17 cellular contexts compared by ENCODE assay signal in the genomic region with DNA sequence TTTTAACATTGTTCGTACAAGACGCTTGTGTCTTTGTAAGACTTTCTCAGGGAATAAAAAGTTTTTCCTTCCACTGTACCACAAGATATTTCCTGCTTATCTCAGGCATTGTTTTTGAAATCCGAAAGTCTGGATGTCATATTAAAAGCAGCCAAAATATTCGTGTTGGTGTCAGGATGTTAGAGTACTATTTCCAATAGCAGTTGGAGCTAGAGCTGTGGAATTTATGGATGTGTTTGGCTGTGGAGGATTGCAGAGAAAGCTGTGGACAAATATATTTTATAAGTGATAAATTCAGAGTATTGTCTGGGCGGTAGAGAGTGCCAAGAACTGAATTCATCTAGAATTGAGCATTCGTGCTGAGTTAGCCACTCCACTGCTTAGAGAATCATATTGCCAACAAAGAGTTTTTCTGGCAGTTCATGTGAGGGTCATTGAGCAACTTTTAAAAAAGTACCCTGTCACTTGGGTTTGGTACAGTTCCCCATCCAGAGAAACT. TPM values are rescaled to one million over a fixed set of nuclear protein-coding genes. Genes with fewer than 3 reads are reported as not detected.
DNase-seq lines count a peak whose midpoint lies in the region; ATAC-seq and TF ChIP-seq lines count a peak whose summit lies in the region.
"Had no signal": no experiment of that assay in that cellular context is flagged by ENCODE, and none has a peak within 500 bp of the region (broad histone marks: within the 10 kb centered on the region; RNA-seq: fewer than 3 reads in every experiment).

No MANE protein-coding gene starts in this region.

- 51 to 65% (median 57%) methylated on average over 6 of the region's 6 CpGs for WGBS in adrenal gland, 4 donors
- 16 to 27% methylated on average over 6 of the region's 6 CpGs for WGBS in gastroesophageal sphincter (ENCODE audit: low coverage in 1 of 2), 2 donors

- H3K4me1 ChIP-seq in ACC112 (ENCODE audit: control insufficient read depth, insufficient read depth, low read length, unreplicated experiment) (no peaks in the 10 kb centered on the region), adrenal gland (replicated peaks in 1 of 2) (peaks cover 4 to 37% of the 10 kb centered on the region in 2 donors), gastroesophageal sphincter (peaks cover 0 to 26% (median 5%) of the 10 kb centered on the region in 3 donors), tibial artery (peaks cover 0 to 31% (median 3%) of the 10 kb centered on the region in 4 donors)
- H3K4me1 ChIP-seq: A549 had no signal

- H3K36me3 ChIP-seq in ACC112 (ENCODE audit: insufficient read depth, low read length) = no peaks in the 10 kb centered on the region
- H3K36me3 ChIP-seq in adrenal gland (replicated peaks in 1 of 2) = no peaks in the 10 kb centered on the region
- H3K36me3 ChIP-seq in gastroesophageal sphincter = no peaks in the 10 kb centered on the region
- H3K36me3 ChIP-seq in tibial artery = no peaks in the 10 kb centered on the region
- H3K36me3 ChIP-seq: esophagus squamous epithelium had no signal

- intact Hi-C loops in adrenal gland (cut with DNase I) = no loop called here
- intact Hi-C loops in tibial artery (cut with DNase I; ENCODE audit: low total_unique reads) = no loop called here

- H2AFZ ChIP-seq in ACC112 (ENCODE audit: low read length, unreplicated experiment) = peak overlapping the region; percentile 1

- ATAC-seq in gastroesophageal sphincter (peak; percentile 69), HG03025 (IDR thresholded peaks at IDR 0.05; ENCODE audit: low FRiP score, unreplicated experiment) (no peak)
- no peak for ATAC-seq in effector memory CD8-positive, alpha-beta T cell (replicated peaks)
- ATAC-seq: A549; stimulated activated naive CD8-positive, alpha-beta T cell treated with anti-CD3 and anti-CD28 coated beads, Interleukin-15, Interleukin-2, amounts not matched to agents 100 U/mL and 50 U/mL, for 24 hours had no signal

- no peaks in the 10 kb centered on the region for H3K36me3 Mint-ChIP-seq in nephron (ENCODE audit: low read depth)
- H3K36me3 Mint-ChIP-seq in effector memory CD8-positive, alpha-beta T cell (ENCODE audit: insufficient read depth) = no peaks in the 10 kb centered on the region

- H3K79me2 ChIP-seq in ACC112 (ENCODE audit: control insufficient read depth, insufficient read depth, low read length, unreplicated experiment) = no peaks in the 10 kb centered on the region

- H3K27ac ChIP-seq in ACC112 (ENCODE audit: low read depth, low read length) (no peak overlapping the region), adrenal gland (peak overlapping the region in 3 of 5 donors; percentile 17 to 54 (median 52)), gastroesophageal sphincter (peak overlapping the region in 2 of 4 donors; percentile 13 to 26), tibial artery (peak overlapping the region in 1 of 2 donors; percentile 26)
- H3K27ac ChIP-seq: A549, KMS-11 had no signal

- peaks cover 39% of the 10 kb centered on the region for H3K4me1 Mint-ChIP-seq in nephron
- H3K4me1 Mint-ChIP-seq in effector memory CD8-positive, alpha-beta T cell (ENCODE audit: low read depth in 2 of 2) = peaks cover 9 to 12% of the 10 kb centered on the region in 2 donors

- no peaks in the 10 kb centered on the region for H3K27me3 Mint-ChIP-seq in nephron (ENCODE audit: low read depth)
- no peaks in the 10 kb centered on the region for H3K27me3 Mint-ChIP-seq in effector memory CD8-positive, alpha-beta T cell

- H3K4me3 ChIP-seq in ACC112 (ENCODE audit: low read depth, low read length) (no peak overlapping the region), adrenal gland (no peak overlapping the region), gastroesophageal sphincter (no peak overlapping the region), tibial artery (no peak overlapping the region)
- H3K4me3 ChIP-seq: A549, esophagus squamous epithelium had no signal

- no peak for TF ChIP-seq EP300 in gastroesophageal sphincter (IDR thresholded peaks at IDR 0.05)

- peak overlapping the region; percentile 78 to 97 (median 89) for H3K27ac Mint-ChIP-seq in nephron
- H3K27ac Mint-ChIP-seq in effector memory CD8-positive, alpha-beta T cell = no peak overlapping the region

- H3K9me3 Mint-ChIP-seq in nephron = peaks cover 4% of the 10 kb centered on the region
- peaks cover 0 to 7% of the 10 kb centered on the region in 2 donors for H3K9me3 Mint-ChIP-seq in effector memory CD8-positive, alpha-beta T cell

- DNase-seq in adrenal gland (peak in 1 of 7 donors; percentile 31), tibial artery (no peak), COR-L47 (lab: John Stamatoyannopoulos, UW) (no peak)
- DNase-seq in effector memory CD8-positive, alpha-beta T cell = no peak
- DNase-seq: activated T-cell treated with anti-CD3 and anti-CD28 coated beads, Interleukin-2, amount 50 U/mL, for 48 hours; Caco-2; esophagus squamous epithelium; NCI-H1436 treated with DMSO at 0.1 percent for 48 hours; SK-N-SH; small intestine; stimulated activated naive CD8-positive, alpha-beta T cell treated with anti-CD3 and anti-CD28 coated beads, Interleukin-15, Interleukin-2, amounts not matched to agents 100 U/mL and 50 U/mL, for 24 hours had no signal

- H3K27me3 ChIP-seq in ACC112 (ENCODE audit: insufficient read depth, low read length) = no peaks in the 10 kb centered on the region
- H3K27me3 ChIP-seq in adrenal gland = no peaks in the 10 kb centered on the region
- H3K27me3 ChIP-seq in gastroesophageal sphincter = no peaks in the 10 kb centered on the region
- no peaks in the 10 kb centered on the region for H3K27me3 ChIP-seq in tibial artery
- H3K27me3 ChIP-seq: esophagus squamous epithelium had no signal

- H3K9me3 ChIP-seq in adrenal gland (replicated peaks in 1 of 3) (no peaks in the 10 kb centered on the region), gastroesophageal sphincter (no peaks in the 10 kb centered on the region), tibial artery (no peaks in the 10 kb centered on the region)
- H3K9me3 ChIP-seq: A549, Caco-2, esophagus squamous epithelium, SK-N-SH had no signal

- no peak for TF ChIP-seq POLR2A in adrenal gland (IDR thresholded peaks at IDR 0.05)
- TF ChIP-seq POLR2A in gastroesophageal sphincter (IDR thresholded peaks at IDR 0.05) = no peak

- no peak for TF ChIP-seq CTCF in adrenal gland (IDR thresholded peaks at IDR 0.05)
- TF ChIP-seq CTCF in gastroesophageal sphincter (IDR thresholded peaks at IDR 0.05) = no peak
- no peak for TF ChIP-seq CTCF in nephron (IDR thresholded peaks at IDR 0.05; ENCODE audit: unreplicated experiment in 3 of 3)
- no peak for TF ChIP-seq CTCF in tibial artery (IDR thresholded peaks at IDR 0.05)

- peak overlapping the region in 2 of 3 experiments; percentile 9 to 37 for H3K4me3 Mint-ChIP-seq in nephron
- no peak overlapping the region for H3K4me3 Mint-ChIP-seq in effector memory CD8-positive, alpha-beta T cell

RNA-seq across cellular contexts. Expression of gene ZDHHC14, which starts 57.7 kb away (rescaled TPM):
- total RNA-seq in adrenal gland (10 to 100 TPM in 3 of 8 donors, 1 to 10 TPM in 5; 7.3 to 14.3 (median 9.7) TPM), gastroesophageal sphincter (10 to 100 TPM in 1 of 4 donors, 1 to 10 TPM in 3; 7.3 to 14.4 (median 8.1) TPM)
- 1 to 10 TPM; 7.8 to 9.0 (median 8.2) TPM for polyA plus RNA-seq in adrenal gland

Comparison
In these comparisons a context has a peak if more than half of its experiments do, and no peak if none do; other contexts are left out.
1. H3K27ac Mint-ChIP-seq: peak in nephron (3 of 3); none in effector memory CD8-positive, alpha-beta T cell (0 of 2).
2. H3K4me3 Mint-ChIP-seq: peak in nephron (2 of 3); none in effector memory CD8-positive, alpha-beta T cell (0 of 2).